11 cellular contexts compared by ENCODE assay signal in the genomic region with DNA sequence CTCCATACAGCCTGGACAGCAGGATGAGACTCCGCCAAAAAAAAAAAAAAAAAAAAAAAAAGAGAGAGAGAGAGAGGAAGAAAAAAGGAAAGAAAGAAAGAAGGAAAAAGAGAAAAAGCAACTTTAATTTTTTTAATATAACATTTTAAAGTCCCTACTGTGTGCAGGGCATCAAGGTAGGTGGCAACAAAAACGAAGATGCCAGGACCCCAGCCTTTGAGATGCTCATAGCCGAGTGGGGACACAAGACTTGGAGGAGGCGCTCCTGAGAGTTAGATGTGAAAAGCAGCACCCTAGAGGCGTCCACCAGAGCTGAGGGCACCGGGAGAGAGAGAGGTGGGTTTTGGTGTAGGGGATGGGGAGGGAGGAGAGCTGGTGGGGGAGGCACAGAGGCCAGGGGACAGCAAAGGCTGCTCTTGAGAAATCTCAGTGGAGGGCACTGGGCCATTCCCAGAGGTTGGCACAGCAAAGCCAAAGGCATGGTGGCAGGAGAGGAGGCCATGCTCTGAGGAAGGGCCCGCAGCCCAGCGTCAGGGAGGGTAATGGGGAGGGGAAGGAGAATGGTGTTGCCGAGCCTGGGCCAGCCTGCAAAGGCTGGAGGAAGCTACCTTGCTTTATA.
DNase-seq lines count a peak whose midpoint lies in the region; ATAC-seq and TF ChIP-seq lines count a peak whose summit lies in the region.
"Had no signal": no experiment of that assay in that cellular context is flagged by ENCODE, and none has a peak within 500 bp of the region (broad histone marks: within the 10 kb centered on the region; RNA-seq: fewer than 3 reads in every experiment).

No MANE protein-coding gene starts in this region.

- H3K4me1 ChIP-seq in mammary epithelial cell (ENCODE audit: insufficient read depth, low read length) (peaks cover 55% of the 10 kb centered on the region), breast epithelium (peaks cover 29 to 44% of the 10 kb centered on the region in 2 donors), muscle layer of duodenum (ENCODE audit: control insufficient read depth in 1 of 2, insufficient read depth in 2 of 2, low read length in 2 of 2) (peaks cover 42 to 45% of the 10 kb centered on the region in 2 donors), tibial nerve (peaks cover 0 to 94% (median 70%) of the 10 kb centered on the region in 4 donors), foreskin keratinocyte (peaks cover 36% of the 10 kb centered on the region)

- TF ChIP-seq CTCF in MCF 10A (IDR thresholded peaks at IDR 0.05; ENCODE audit: unreplicated experiment) (no peak), mammary epithelial cell (conservative IDR thresholded peaks at IDR 0.05 in 1 of 2, IDR thresholded peaks at IDR 0.05 in 1 of 2; ENCODE audit: extremely low read depth in 1 of 2, insufficient read depth in 1 of 2, low read depth in 1 of 2, low read length in 2 of 2) (no peak), breast epithelium (IDR thresholded peaks at IDR 0.05) (no peak), tibial nerve (IDR thresholded peaks at IDR 0.05) (no peak), foreskin keratinocyte (conservative IDR thresholded peaks at IDR 0.05) (no peak)

- no peaks in the 10 kb centered on the region for H3K9me3 Mint-ChIP-seq in MCF 10A (ENCODE audit: unreplicated experiment)

- no peak for TF ChIP-seq POLR2A in breast epithelium (IDR thresholded peaks at IDR 0.05)
- no peak for TF ChIP-seq POLR2A in tibial nerve (IDR thresholded peaks at IDR 0.05)

- no peaks in the 10 kb centered on the region for H4K20me1 ChIP-seq in mammary epithelial cell (ENCODE audit: insufficient read depth, low read length)

- H3K36me3 Mint-ChIP-seq in MCF 10A (ENCODE audit: insufficient read depth, unreplicated experiment), result no peaks in the 10 kb centered on the region

- intact Hi-C loops in MCF 10A (cut with micrococcal nuclease), result loop anchor here (5.0 kb wide), 1 partner anchor 122 kb away; no protein-coding TSS in a partner anchor
- intact Hi-C loops in mammary epithelial cell (cut with micrococcal nuclease), result no loop called here
- intact Hi-C loops in breast epithelium (cut with DNase I; ENCODE audit: low total_unique reads), result loop anchor here (5.0 kb wide), 1 partner anchor 308 kb away; a partner anchor contains a TSS

- H3K4me2 ChIP-seq in mammary epithelial cell (ENCODE audit: insufficient read depth, low read depth, low read length), result no peak overlapping the region

- H3K27me3 ChIP-seq in mammary epithelial cell (ENCODE audit: insufficient read depth, low read length), result no peaks in the 10 kb centered on the region
- no peaks in the 10 kb centered on the region for H3K27me3 ChIP-seq in breast epithelium
- no peaks in the 10 kb centered on the region for H3K27me3 ChIP-seq in muscle layer of duodenum (ENCODE audit: low read depth, low read length)
- H3K27me3 ChIP-seq in tibial nerve, result no peaks in the 10 kb centered on the region
- no peaks in the 10 kb centered on the region for H3K27me3 ChIP-seq in foreskin keratinocyte
- H3K27me3 ChIP-seq: pancreas had no signal

- CTCF ChIA-PET in MCF 10A (lab: Yijun Ruan, JAX), result interaction anchor here (0.7 to 1.2 kb wide), 3 partner anchors 9 to 346 kb away, joined by 3 read pairs; no protein-coding TSS in a partner anchor
- CTCF ChIA-PET in mammary epithelial cell (lab: Charles Lee; ENCODE audit: low non-redundant PET), result interaction anchor here (0.6 kb wide), 1 partner anchor 108 kb away, joined by 20 read pairs; no protein-coding TSS in a partner anchor

- ATAC-seq in foreskin keratinocyte (no peak), HG03135 (IDR thresholded peaks at IDR 0.05; ENCODE audit: unreplicated experiment) (no peak), HG03521 (IDR thresholded peaks at IDR 0.05; ENCODE audit: unreplicated experiment) (no peak)
- ATAC-seq: pancreas had no signal

- POLR2A ChIA-PET in MCF 10A (lab: Yijun Ruan, JAX), result interaction anchor here (0.6 to 7.7 kb wide), 13 partner anchors 9 to 310 kb away, joined by 3 to 155 read pairs (median 10); a partner anchor contains a TSS

- TF ChIP-seq EP300 in tibial nerve (IDR thresholded peaks at IDR 0.05), result no peak

- 81% methylated on average over 4 of the region's 9 CpGs for WGBS in mammary epithelial cell (ENCODE audit: low coverage, missing lambda C conversion rate)
- 57 to 63% methylated on average over 9 of the region's 9 CpGs for WGBS in tibial nerve, 2 donors

- no TSS peak for BruUV-seq in MCF 10A (replicated peaks; lab: Mats Ljungman, UMichigan)
- no TSS peak for BruUV-seq in mammary epithelial cell (replicated peaks; lab: Mats Ljungman, UMichigan)

- peaks cover 49% of the 10 kb centered on the region for H3K4me1 Mint-ChIP-seq in MCF 10A (ENCODE audit: insufficient read depth, unreplicated experiment)

- dilution Hi-C loops in mammary epithelial cell (cut with HindIII; ENCODE audit: low sequenced_read_pairs), result no loop called here

- DNase-seq in MCF 10A (ENCODE audit: unreplicated experiment) (no peak), mammary epithelial cell (no peak), breast epithelium (ENCODE audit: low spot score in 2 of 2) (no peak), tibial nerve (ENCODE audit: low spot score in 2 of 2) (no peak), foreskin keratinocyte (no peak)
- DNase-seq: stimulated activated CD8-positive, alpha-beta memory T cell treated with anti-CD3 and anti-CD28 coated beads, Interleukin-4, amount 100 ng/mL, for 48 hours had no signal

- H3K27ac ChIP-seq in mammary epithelial cell (ENCODE audit: insufficient read depth, low read depth, low read length), result no peak overlapping the region
- H3K27ac ChIP-seq in breast epithelium, result peak overlapping the region; percentile 100
- H3K27ac ChIP-seq in muscle layer of duodenum (ENCODE audit: low read length), result peak overlapping the region; percentile 98
- peak overlapping the region; percentile 94 to 100 (median 95) for H3K27ac ChIP-seq in tibial nerve
- H3K27ac ChIP-seq in foreskin keratinocyte, result no peak overlapping the region
- H3K27ac ChIP-seq: HL-60 had no signal

- no peaks in the 10 kb centered on the region for H3K27me3 Mint-ChIP-seq in MCF 10A (ENCODE audit: insufficient read depth, unreplicated experiment)

- no peak overlapping the region for H2AFZ ChIP-seq in mammary epithelial cell (ENCODE audit: low read depth, low read length)

- no peaks in the 10 kb centered on the region for H3K9me3 ChIP-seq in mammary epithelial cell (replicated peaks; ENCODE audit: insufficient read depth, low read length)
- H3K9me3 ChIP-seq in breast epithelium, result no peaks in the 10 kb centered on the region
- no peaks in the 10 kb centered on the region for H3K9me3 ChIP-seq in muscle layer of duodenum (ENCODE audit: control insufficient read depth in 1 of 2, low read length in 2 of 2)
- no peaks in the 10 kb centered on the region for H3K9me3 ChIP-seq in tibial nerve
- H3K9me3 ChIP-seq: pancreas had no signal

- no peaks in the 10 kb centered on the region for H3K79me2 ChIP-seq in mammary epithelial cell (ENCODE audit: insufficient read depth, low read length)

- H3K36me3 ChIP-seq in mammary epithelial cell (ENCODE audit: insufficient read depth, low read length) (no peaks in the 10 kb centered on the region), breast epithelium (no peaks in the 10 kb centered on the region), muscle layer of duodenum (ENCODE audit: control insufficient read depth in 1 of 2, insufficient read depth in 2 of 2, low read length in 2 of 2) (peaks cover 0 to 19% of the 10 kb centered on the region in 2 donors), tibial nerve (no peaks in the 10 kb centered on the region)
- H3K36me3 ChIP-seq: pancreas had no signal

- H3K4me3 ChIP-seq in mammary epithelial cell (replicated peaks in 1 of 3; ENCODE audit: insufficient read depth in 1 of 3, low read depth in 2 of 3, low read length in 3 of 3) (no peak overlapping the region), breast epithelium (no peak overlapping the region), muscle layer of duodenum (ENCODE audit: low read depth in 1 of 2, low read length in 2 of 2) (no peak overlapping the region), tibial nerve (no peak overlapping the region)
- H3K4me3 ChIP-seq: pancreas had no signal

- no peak overlapping the region for H3K4me3 Mint-ChIP-seq in MCF 10A (ENCODE audit: unreplicated experiment)

- in situ Hi-C loops in mammary epithelial cell (cut with MboI; ENCODE audit: low sequenced_read_pairs in 2 of 2), result loop anchor here in 1 of 2 donors (25.0 kb wide), 1 partner anchor 348 kb away; no protein-coding TSS in a partner anchor

- peak overlapping the region; percentile 93 for H3K27ac Mint-ChIP-seq in MCF 10A (ENCODE audit: low read depth, unreplicated experiment)

- no peak overlapping the region for H3K9ac ChIP-seq in mammary epithelial cell (ENCODE audit: insufficient read depth, low read length)

Comparison
In these comparisons a context has a peak if more than half of its experiments do, and no peak if none do; other contexts are left out.
1. H3K27ac ChIP-seq: peak in breast epithelium (2 of 2), muscle layer of duodenum (single experiment) and tibial nerve (4 of 4); none in mammary epithelial cell (single experiment) and foreskin keratinocyte (single experiment).